In genomic region chr11:9078113-9079041, GRCh38 we compare ENCODE assay signal across 2 cellular contexts.
TF ChIP-seq lines count a peak whose summit lies in the region.

No MANE protein-coding gene starts in this region.

TF ChIP-seq in HCT116, 20 proteins besides CTCF, POLR2A, EP300 and RAD21:
- TF ChIP-seq ZBTB33 (IDR thresholded peaks at IDR 0.05; ENCODE audit: extremely low read depth, insufficient replicate concordance, low read length) (no peak), SP1 (IDR thresholded peaks at IDR 0.05; ENCODE audit: low read depth) (no peak), EGR1 (IDR thresholded peaks at IDR 0.05; ENCODE audit: low read depth) (no peak), SIN3A (IDR thresholded peaks at IDR 0.05; ENCODE audit: low read depth) (no peak), SRF (IDR thresholded peaks at IDR 0.05; ENCODE audit: low read depth) (no peak), TCF7L2 (IDR thresholded peaks at IDR 0.05; ENCODE audit: borderline replicate concordance, extremely low read depth, insufficient read depth, insufficient read length) (no peak), CEBPB (IDR thresholded peaks at IDR 0.05; ENCODE audit: low read depth) (no peak)

TF ChIP-seq in WTC11, 78 proteins besides CTCF, POLR2A, EP300 and RAD21 (continued from another document):
- no peak for TF ChIP-seq ZNF532 (CRISPR knock-in tag; IDR thresholded peaks at IDR 0.05; ENCODE audit: borderline replicate concordance)
- no peak for TF ChIP-seq SOX15 (CRISPR knock-in tag; IDR thresholded peaks at IDR 0.05)
- TF ChIP-seq ZNF396 (CRISPR knock-in tag; IDR thresholded peaks at IDR 0.05; ENCODE audit: borderline replicate concordance), result no peak
- no peak for TF ChIP-seq JUN (CRISPR knock-in tag; IDR thresholded peaks at IDR 0.05)
- no peak for TF ChIP-seq FOXP1 (CRISPR knock-in tag; IDR thresholded peaks at IDR 0.05; ENCODE audit: borderline replicate concordance)
- no peak for TF ChIP-seq ERG (CRISPR knock-in tag; IDR thresholded peaks at IDR 0.05)
- no peak for TF ChIP-seq CDX4 (CRISPR knock-in tag; IDR thresholded peaks at IDR 0.05; ENCODE audit: borderline replicate concordance)
- no peak for TF ChIP-seq NR1H2 (CRISPR knock-in tag; IDR thresholded peaks at IDR 0.05)
- TF ChIP-seq ZBTB43 (CRISPR knock-in tag; IDR thresholded peaks at IDR 0.05), result no peak
- no peak for TF ChIP-seq E2F4 (CRISPR knock-in tag; IDR thresholded peaks at IDR 0.05; ENCODE audit: borderline replicate concordance, low read depth)
